Comparison of ENCODE assay signal across 10 cellular contexts in the genomic region with DNA sequence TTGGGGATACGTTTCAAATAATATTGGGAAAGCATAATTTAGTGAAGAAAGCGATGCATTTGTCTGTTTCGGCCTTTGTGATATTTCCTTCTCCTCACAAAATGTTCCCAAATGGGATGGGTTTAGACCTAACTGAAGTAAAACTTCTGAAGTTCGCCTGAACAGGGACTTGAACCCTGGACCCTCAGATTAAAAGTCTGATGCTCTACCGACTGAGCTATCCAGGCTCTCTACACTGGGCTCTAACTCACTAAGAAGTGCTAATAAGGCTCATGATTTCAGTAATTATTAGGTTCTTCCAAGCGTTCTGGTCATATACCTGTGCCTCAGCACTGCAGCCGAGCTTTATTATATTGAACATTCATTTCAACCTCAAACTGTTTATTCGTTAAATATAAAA.
A peak's percentile ranks its signal among the peaks of the same experiment; 100 is the strongest.
DNase-seq lines count a peak whose midpoint lies in the region; ATAC-seq and TF ChIP-seq lines count a peak whose summit lies in the region.
"Had no signal": no experiment of that assay in that cellular context is flagged by ENCODE, and none has a peak within 500 bp of the region (broad histone marks: within the 10 kb centered on the region; RNA-seq: fewer than 3 reads in every experiment).

No MANE protein-coding gene starts in this region.

- H3K9me3 Mint-ChIP-seq in activated naive CD4-positive, alpha-beta T cell treated with anti-CD3 and anti-CD28 coated beads, Interleukin-2, amount 10 ng/mL, durations not matched to agents 7 days and 5 days = no peaks in the 10 kb centered on the region

- CTCF ChIA-PET in activated naive CD4-positive, alpha-beta T cell treated with anti-CD3 and anti-CD28 coated beads, Interleukin-2, amount 10 ng/mL, durations not matched to agents 7 days and 5 days (lab: Charles Lee) = no interaction called here

- H3K27ac Mint-ChIP-seq in activated naive CD4-positive, alpha-beta T cell treated with anti-CD3 and anti-CD28 coated beads, Interleukin-2, amount 10 ng/mL, durations not matched to agents 7 days and 5 days = no peak overlapping the region
- H3K27ac Mint-ChIP-seq: activated naive CD8-positive, alpha-beta T cell had no signal

- H3K36me3 Mint-ChIP-seq in activated naive CD4-positive, alpha-beta T cell treated with anti-CD3 and anti-CD28 coated beads, Interleukin-2, amount 10 ng/mL, durations not matched to agents 7 days and 5 days = no peaks in the 10 kb centered on the region
- H3K36me3 Mint-ChIP-seq: activated naive CD8-positive, alpha-beta T cell had no signal

- no peaks in the 10 kb centered on the region for H3K4me1 Mint-ChIP-seq in activated naive CD4-positive, alpha-beta T cell treated with anti-CD3 and anti-CD28 coated beads, Interleukin-2, amount 10 ng/mL, durations not matched to agents 7 days and 5 days

- DNase-seq in SIG-M5 treated with dmso at 0.1 percent for 504 hours (lab: John Stamatoyannopoulos, UW; ENCODE audit: unreplicated experiment) (peak; percentile 31), SIG-M5 (lab: John Stamatoyannopoulos, UW) (no peak), NCI-H1105 treated with DMSO at 0.1 percent for 48 hours (lab: John Stamatoyannopoulos, UW) (peak; percentile 79), choroid plexus epithelial cell (ENCODE audit: low read depth) (peak; percentile 54), retina (peak; percentile 41)
- DNase-seq in stimulated activated CD4-positive, alpha-beta T cell treated with anti-CD3 and anti-CD28 coated beads, Interleukin-4, amount 100 ng/mL, for 24 hours = no peak
- no peak for DNase-seq in activated naive CD4-positive, alpha-beta T cell treated with anti-CD3 and anti-CD28 coated beads, Interleukin-2, amount 10 ng/mL, durations not matched to agents 7 days and 5 days

- no peak overlapping the region for H3K4me3 Mint-ChIP-seq in activated naive CD4-positive, alpha-beta T cell treated with anti-CD3 and anti-CD28 coated beads, Interleukin-2, amount 10 ng/mL, durations not matched to agents 7 days and 5 days
- H3K4me3 Mint-ChIP-seq: activated naive CD8-positive, alpha-beta T cell had no signal

- peaks cover 29% of the 10 kb centered on the region for H3K27me3 Mint-ChIP-seq in activated naive CD4-positive, alpha-beta T cell treated with anti-CD3 and anti-CD28 coated beads, Interleukin-2, amount 10 ng/mL, durations not matched to agents 7 days and 5 days

- H3K4me3 ChIP-seq in choroid plexus epithelial cell (ENCODE audit: low read depth, low read length) = peak overlapping the region; percentile 34
- H3K4me3 ChIP-seq: BLaER1 treated with 17β-estradiol and CSF1 and Interleukin-3, amounts not matched to agents 10 nM and 100 nM had no signal

- no peak for ATAC-seq in HG02759 (IDR thresholded peaks at IDR 0.05; ENCODE audit: unreplicated experiment)

- no peak for TF ChIP-seq CTCF in choroid plexus epithelial cell (conservative IDR thresholded peaks at IDR 0.05; ENCODE audit: low read depth, low read length)

Comparison
In these comparisons a context has a peak if more than half of its experiments do, and no peak if none do; other contexts are left out.
1. DNase-seq: peak in SIG-M5 treated with dmso at 0.1 percent for 504 hours (single experiment), NCI-H1105 treated with DMSO at 0.1 percent for 48 hours (single experiment), choroid plexus epithelial cell (single experiment) and retina (single experiment); none in SIG-M5 (single experiment), stimulated activated CD4-positive, alpha-beta T cell treated with anti-CD3 and anti-CD28 coated beads, Interleukin-4, amount 100 ng/mL, for 24 hours (single experiment) and activated naive CD4-positive, alpha-beta T cell treated with anti-CD3 and anti-CD28 coated beads, Interleukin-2, amount 10 ng/mL, durations not matched to agents 7 days and 5 days (single experiment).